Comparison of ENCODE assay signal across 2 cellular contexts in genomic region chr17:58702708-58703107, GRCh38.
TF ChIP-seq lines count a peak whose summit lies in the region.

No MANE protein-coding gene starts in this region.

TF ChIP-seq in HepG2, 621 proteins besides CTCF, POLR2A, EP300 and RAD21:
- TF ChIP-seq PREB (CRISPR knock-in tag; IDR thresholded peaks at IDR 0.05) (no peak), HOXA5 (CRISPR knock-in tag; IDR thresholded peaks at IDR 0.05) (no peak), MNT (IDR thresholded peaks at IDR 0.05) (peak; percentile 76), ZNF230 (CRISPR knock-in tag; IDR thresholded peaks at IDR 0.05) (no peak), MAF1 (CRISPR knock-in tag; IDR thresholded peaks at IDR 0.05; ENCODE audit: borderline replicate concordance) (no peak), ZNF121 (CRISPR knock-in tag; IDR thresholded peaks at IDR 0.05) (no peak)

TF ChIP-seq in endothelial cell of umbilical vein, 7 proteins besides CTCF, POLR2A, EP300 and RAD21:
- TF ChIP-seq MAX (IDR thresholded peaks at IDR 0.05; ENCODE audit: insufficient read depth, insufficient read length) (no peak), JUN (IDR thresholded peaks at IDR 0.05; ENCODE audit: borderline replicate concordance, insufficient read depth, insufficient read length, low read depth) (no peak), EZH2 (IDR thresholded peaks at IDR 0.05; ENCODE audit: borderline replicate concordance, low read depth, low read length, severe bottlenecking) (no peak), POLR2AphosphoS5 (IDR thresholded peaks at IDR 0.05; ENCODE audit: insufficient read depth, low read depth, low read length) (no peak), GATA2 (IDR thresholded peaks at IDR 0.05; ENCODE audit: insufficient read depth, insufficient read length, low read depth, low read length) (no peak), FOS (IDR thresholded peaks at IDR 0.05; ENCODE audit: borderline replicate concordance, insufficient read depth, low read length) (no peak), MYC (IDR thresholded peaks at IDR 0.05; ENCODE audit: low read depth, low read length) (no peak)
